In genomic region chr14:103526914-103527248, GRCh38 we compare ENCODE assay signal across 10 cellular contexts. TPM values are rescaled to one million over a fixed set of nuclear protein-coding genes. Genes with fewer than 3 reads are reported as not detected.
DNase-seq lines count a peak whose midpoint lies in the region; ATAC-seq, FAIRE-seq and TF ChIP-seq lines count a peak whose summit lies in the region.
"Had no signal": no experiment of that assay in that cellular context is flagged by ENCODE, and none has a peak within 500 bp of the region (broad histone marks: within the 10 kb centered on the region; RNA-seq: fewer than 3 reads in every experiment).

No MANE protein-coding gene starts in this region.

- 80% methylated on average over 1 of the region's 1 CpG; no CpG with 5 or more reads in 1 of the 2 experiments for WGBS in H1 (ENCODE audit: extremely low coverage in 1 of 2, insufficient coverage in 1 of 2, insufficient read length in 1 of 2, insufficient replicate concordance in 2 of 2, low coverage in 1 of 2, low lambda C conversion rate in 2 of 2, missing lambda C conversion rate in 1 of 2), 2 experiments
- 94 to 95% methylated on average over 1 of the region's 1 CpG for WGBS in sigmoid colon, 2 donors

- DNase-seq in H1 (ENCODE audit: low read depth in 1 of 2, low spot score in 2 of 2) (no peak), sigmoid colon (no peak), SHP77 treated with DMSO at 0.1 percent for 48 hours (lab: John Stamatoyannopoulos, UW) (no peak), HEK293T (ENCODE audit: extremely low spot score) (no peak)
- DNase-seq: DMS53 had no signal

- H2BK12ac ChIP-seq in H1 (ENCODE audit: low read depth, low read length) = no peak overlapping the region

- POLR2A ChIA-PET in H1 (lab: Charles Lee; ENCODE audit: partially characterized antibody) (interaction anchor here (9.6 to 29.8 kb wide), 2 partner anchors 8 to 14 kb away, joined by 140 to 844 read pairs; partner anchors contain the start of gene CKB), HEK293T (lab: Yijun Ruan, JAX) (no interaction called here)

- TF ChIP-seq POLR2A in H1 (IDR thresholded peaks at IDR 0.05; ENCODE audit: control extremely low read depth in 1 of 2, low read depth in 2 of 2, low read length in 2 of 2) (no peak), sigmoid colon (IDR thresholded peaks at IDR 0.05) (no peak)

- peaks cover 5 to 25% of the 10 kb centered on the region in 2 experiments for H4K20me1 ChIP-seq in H1 (replicated peaks in 1 of 2; ENCODE audit: control insufficient read depth in 1 of 2, insufficient read depth in 2 of 2, low read length in 2 of 2)

- peak overlapping the region; percentile 35; the same call in 1 of the 2 replicates for H4K8ac ChIP-seq in H1 (ENCODE audit: extremely low read depth, insufficient read depth, low read length)

- H3K9ac ChIP-seq in H1 (replicated peaks in 1 of 4; ENCODE audit: extremely low read depth in 1 of 4, low read depth in 3 of 4, low read length in 3 of 4) = no peak overlapping the region

- no peaks in the 10 kb centered on the region for H3K9me3 Mint-ChIP-seq in IgD-negative memory B cell

- TF ChIP-seq RAD21 in H1 (IDR thresholded peaks at IDR 0.05 in 1 of 2, conservative IDR thresholded peaks at IDR 0.05 in 1 of 2; ENCODE audit: low read depth in 2 of 2, low read length in 2 of 2) = no peak

- peaks cover 21% of the 10 kb centered on the region for H3K79me1 ChIP-seq in H1 (ENCODE audit: low read depth, low read length)

- intact Hi-C loops in sigmoid colon (cut with DNase I) = no loop called here

- H3K4ac ChIP-seq in H1 (replicated peaks; ENCODE audit: insufficient read length, low read depth, low read length) = no peak overlapping the region

- H4K5ac ChIP-seq in H1 (ENCODE audit: insufficient read length, low read depth, low read length) = no peak overlapping the region

- peak overlapping the region in 2 of 3 donors; percentile 85 to 94 for H3K27ac Mint-ChIP-seq in IgD-negative memory B cell

- peaks cover 20 to 29% (median 26%) of the 10 kb centered on the region in 3 donors for H3K4me1 Mint-ChIP-seq in IgD-negative memory B cell

- no peaks in the 10 kb centered on the region for H3K36me3 Mint-ChIP-seq in IgD-negative memory B cell

- no peak overlapping the region for H3K23ac ChIP-seq in H1 (ENCODE audit: insufficient read length)

- H3K56ac ChIP-seq in H1 (replicated peaks; ENCODE audit: insufficient read length, low read depth, low read length) = no peak overlapping the region

- no peak for FAIRE-seq in H1 (lab: Jason Lieb, UNC)

- no peak overlapping the region for H2BK15ac ChIP-seq in H1 (ENCODE audit: low read length)

- H3K9me3 ChIP-seq in H1 (ENCODE audit: insufficient read depth in 2 of 2, low read depth in 1 of 2, low read length in 1 of 2) (no peaks in the 10 kb centered on the region), sigmoid colon (no peaks in the 10 kb centered on the region)

- H3K4me2 ChIP-seq in H1 (ENCODE audit: insufficient read depth in 1 of 2, low read depth in 2 of 2, low read length in 2 of 2) = no peak overlapping the region

- H3K4me1 ChIP-seq in H1 (replicated peaks in 1 of 4; ENCODE audit: control insufficient read depth in 3 of 4, insufficient read depth in 4 of 4, low read length in 3 of 4) (peaks cover 0 to 16% (median 14%) of the 10 kb centered on the region in 4 experiments; a peak in 6 of 7 replicates), sigmoid colon (peaks cover 0 to 81% (median 73%) of the 10 kb centered on the region in 4 donors)

- peaks cover 5 to 23% of the 10 kb centered on the region in 2 experiments; a peak in 3 of 4 replicates for H3K79me2 ChIP-seq in H1 (ENCODE audit: control insufficient read depth in 1 of 2, insufficient read depth in 2 of 2, low read length in 2 of 2)

- peaks cover 16% of the 10 kb centered on the region; the same call in 1 of the 2 replicates for H3K23me2 ChIP-seq in H1 (ENCODE audit: low read depth, low read length)

- H3K4me3 ChIP-seq in H1 (ENCODE audit: extremely low read depth in 1 of 4, insufficient read depth in 2 of 4, low read depth in 3 of 4, low read length in 4 of 4) = no peak overlapping the region
- H3K4me3 ChIP-seq in sigmoid colon = no peak overlapping the region
- H3K4me3 ChIP-seq: lung had no signal

- no peak overlapping the region for H2BK120ac ChIP-seq in H1 (replicated peaks; ENCODE audit: low read depth, low read length)

- H2AFZ ChIP-seq in H1 (ENCODE audit: low read length) = no peak overlapping the region

- 0 out of 2 replicates have a peak overlapping the region, but pooled peaks have one; percentile 53 for H2AK5ac ChIP-seq in H1 (ENCODE audit: low read depth, low read length)

- H3K27ac ChIP-seq in C4-2B (peak overlapping the region; percentile 96), H1 (ENCODE audit: low read depth, low read length) (no peak overlapping the region), sigmoid colon (peak overlapping the region; percentile 90 to 98 (median 93))

- no peak overlapping the region for H3K18ac ChIP-seq in H1 (ENCODE audit: extremely low read depth, low read length)

- H3K36me3 ChIP-seq in H1 (ENCODE audit: control insufficient read depth in 2 of 4, insufficient read depth in 4 of 4, low read length in 3 of 4) = no peaks in the 10 kb centered on the region; a peak in 1 of 8 replicates
- peaks cover 0 to 9% (median 3%) of the 10 kb centered on the region in 4 donors for H3K36me3 ChIP-seq in sigmoid colon

- H2BK5ac ChIP-seq in H1 (ENCODE audit: low read depth, low read length) = no peak overlapping the region

- TF ChIP-seq EP300 in H1 (IDR thresholded peaks at IDR 0.05; ENCODE audit: borderline replicate concordance in 1 of 2, low read depth in 2 of 2, low read length in 2 of 2) = no peak
- no peak for TF ChIP-seq EP300 in sigmoid colon (IDR thresholded peaks at IDR 0.05)

- peak overlapping the region in 2 of 4 donors; percentile 72 to 86 for H3K4me3 Mint-ChIP-seq in IgD-negative memory B cell

- ATAC-seq in HG03342 (IDR thresholded peaks at IDR 0.05; ENCODE audit: unreplicated experiment) (no peak), GM21786 (IDR thresholded peaks at IDR 0.05; ENCODE audit: unreplicated experiment) (no peak)

- CTCF ChIA-PET in H1 (lab: Charles Lee; ENCODE audit: partially characterized antibody) = interaction anchor here (0.6 to 28.8 kb wide), 4 partner anchors 10 to 67 kb away, joined by 3 to 921 read pairs (median 118); partner anchors contain the start of gene CKB
- CTCF ChIA-PET in HEK293T (lab: Yijun Ruan, JAX) = no interaction called here

- H4K91ac ChIP-seq in H1 (replicated peaks; ENCODE audit: insufficient read length, low read length) = no peak overlapping the region

- H3K14ac ChIP-seq in H1 (ENCODE audit: insufficient read length) = no peak overlapping the region

- peaks cover 4% of the 10 kb centered on the region for H3K27me3 Mint-ChIP-seq in IgD-negative memory B cell

- H3K27me3 ChIP-seq in H1 (replicated peaks in 1 of 4; ENCODE audit: control insufficient read depth in 3 of 4, extremely low read depth in 1 of 4, insufficient read depth in 3 of 4, low read length in 3 of 4) = peaks cover 3 to 23% (median 13%) of the 10 kb centered on the region in 4 experiments
- no peaks in the 10 kb centered on the region for H3K27me3 ChIP-seq in sigmoid colon

- TF ChIP-seq CTCF in C4-2B (conservative IDR thresholded peaks at IDR 0.05) = no peak
- TF ChIP-seq CTCF in H1 (IDR thresholded peaks at IDR 0.05; ENCODE audit: control extremely low read depth in 1 of 3, insufficient read depth in 1 of 3, low read depth in 1 of 3, low read length in 3 of 3) = no peak
- TF ChIP-seq CTCF in sigmoid colon (IDR thresholded peaks at IDR 0.05) = no peak

- no peak overlapping the region for H2BK20ac ChIP-seq in H1 (ENCODE audit: low read length)

RNA-seq across cellular contexts. Expression of gene TRMT61A, which starts 2.1 kb away (rescaled TPM):
- polyA plus RNA-seq in IgD-negative memory B cell (12.6 TPM), H1 (2011; rRNA removed) (19.0 and 29.7 TPM in 2 replicates), sigmoid colon (10 to 100 TPM in 1 of 3 donors, 1 to 10 TPM in 2; 4.2 to 18.1 (median 8.4) TPM)
- total RNA-seq in H1 (2021; fragmentation: NEBNext Ultra II Directional; extraction: Animal tissue kit (Norgen Biotek cat#: 25700)) = 15.1 and 15.8 TPM in 2 replicates
- polyA plus RNA-seq in H1 (2011; cell fraction: cytosol; rRNA removed) = 23.3 TPM
- polyA plus RNA-seq in H1 (2011; cell fraction: nucleus; rRNA removed) = 44.0 TPM
- 9.2 to 14.2 TPM (median 13.8 TPM) in 4 replicates for polyA plus RNA-seq in H1 (2012, experiment 1 of 2)
- 11.3 TPM for polyA plus RNA-seq in H1 (2012, experiment 2 of 2)
- 6.8 TPM for polyA plus RNA-seq in H1 (2013, experiment 1 of 2)
- 6.6 TPM for polyA plus RNA-seq in H1 (2013, experiment 2 of 2)
- 6.4 and 6.9 TPM in 2 replicates for polyA minus RNA-seq in H1 (2011; rRNA and poly(A)+ RNA removed)
- polyA minus RNA-seq in H1 (2011; cell fraction: cytosol; rRNA and poly(A)+ RNA removed) = 11.2 TPM
- polyA minus RNA-seq in H1 (2011; cell fraction: nucleus; rRNA and poly(A)+ RNA removed) = 26.1 TPM
- 10 to 100 TPM; 20.2 to 27.2 (median 22.7) TPM for total RNA-seq in sigmoid colon

RNA-seq across cellular contexts. Expression of gene CKB, which starts 4.3 kb away (rescaled TPM):
- polyA plus RNA-seq in IgD-negative memory B cell = 0.61 TPM
- 538 and 572 TPM in 2 replicates for total RNA-seq in H1 (2021; fragmentation: NEBNext Ultra II Directional; extraction: Animal tissue kit (Norgen Biotek cat#: 25700))
- polyA plus RNA-seq in H1 (2011; rRNA removed) = 950 and 1,969 TPM in 2 replicates
- polyA plus RNA-seq in H1 (2011; cell fraction: cytosol; rRNA removed) = 828 TPM
- polyA plus RNA-seq in H1 (2011; cell fraction: nucleus; rRNA removed) = 1,943 TPM
- 757 to 990 TPM (median 908 TPM) in 4 replicates for polyA plus RNA-seq in H1 (2012, experiment 1 of 2)
- polyA plus RNA-seq in H1 (2012, experiment 2 of 2) = 939 TPM
- 514 TPM for polyA plus RNA-seq in H1 (2013, experiment 1 of 2)
- polyA plus RNA-seq in H1 (2013, experiment 2 of 2) = 503 TPM
- 153 and 156 TPM in 2 replicates for polyA minus RNA-seq in H1 (2011; rRNA and poly(A)+ RNA removed)
- polyA minus RNA-seq in H1 (2011; cell fraction: cytosol; rRNA and poly(A)+ RNA removed) = 356 TPM
- polyA minus RNA-seq in H1 (2011; cell fraction: nucleus; rRNA and poly(A)+ RNA removed) = 378 TPM
- total RNA-seq in sigmoid colon = 1,000 to 10,000 TPM; 1,303 to 1,696 (median 1,494) TPM
- polyA plus RNA-seq in sigmoid colon = 1,000 to 10,000 TPM in 2 of 3 donors, 100 to 1,000 TPM in 1; 905 to 2,176 (median 1,086) TPM

RNA-seq across cellular contexts. Expression of gene BAG5, which starts 35.6 kb away (rescaled TPM):
- polyA plus RNA-seq in IgD-negative memory B cell (42.1 TPM), H1 (2011; rRNA removed) (5.9 and 7.4 TPM in 2 replicates), sigmoid colon (10 to 100 TPM; 13.2 to 15.6 (median 14.6) TPM)
- 29.2 and 29.5 TPM in 2 replicates for total RNA-seq in H1 (2021; fragmentation: NEBNext Ultra II Directional; extraction: Animal tissue kit (Norgen Biotek cat#: 25700))
- polyA plus RNA-seq in H1 (2011; cell fraction: cytosol; rRNA removed) = 8.2 TPM
- polyA plus RNA-seq in H1 (2011; cell fraction: nucleus; rRNA removed) = 5.3 TPM
- 13.5 to 26.1 TPM (median 16.6 TPM) in 4 replicates for polyA plus RNA-seq in H1 (2012, experiment 1 of 2)
- polyA plus RNA-seq in H1 (2012, experiment 2 of 2) = 2.3 TPM
- 18.4 TPM for polyA plus RNA-seq in H1 (2013, experiment 1 of 2)
- 17.4 TPM for polyA plus RNA-seq in H1 (2013, experiment 2 of 2)
- 11.8 and 13.3 TPM in 2 replicates for polyA minus RNA-seq in H1 (2011; rRNA and poly(A)+ RNA removed)
- 13.7 TPM for polyA minus RNA-seq in H1 (2011; cell fraction: cytosol; rRNA and poly(A)+ RNA removed)
- polyA minus RNA-seq in H1 (2011; cell fraction: nucleus; rRNA and poly(A)+ RNA removed) = 12.5 TPM
- 10 to 100 TPM; 18.6 to 27.1 (median 24.9) TPM for total RNA-seq in sigmoid colon

RNA-seq across cellular contexts. Expression of gene COA8, which starts 35.9 kb away (rescaled TPM):
- polyA plus RNA-seq in IgD-negative memory B cell = 67.9 TPM
- total RNA-seq in H1 (2021; fragmentation: NEBNext Ultra II Directional; extraction: Animal tissue kit (Norgen Biotek cat#: 25700)) = 35.0 and 35.5 TPM in 2 replicates
- 5.9 and 7.1 TPM in 2 replicates for polyA plus RNA-seq in H1 (2011; rRNA removed)
- polyA plus RNA-seq in H1 (2011; cell fraction: cytosol; rRNA removed) = 10.9 TPM
- polyA plus RNA-seq in H1 (2011; cell fraction: nucleus; rRNA removed) = 12.8 TPM
- 23.7 to 31.1 TPM (median 30.1 TPM) in 4 replicates for polyA plus RNA-seq in H1 (2012, experiment 1 of 2)
- polyA plus RNA-seq in H1 (2012, experiment 2 of 2) = 27.0 TPM
- 31.3 TPM for polyA plus RNA-seq in H1 (2013, experiment 1 of 2)
- polyA plus RNA-seq in H1 (2013, experiment 2 of 2) = 27.9 TPM
- 4.3 and 5.2 TPM in 2 replicates for polyA minus RNA-seq in H1 (2011; rRNA and poly(A)+ RNA removed)
- 8.7 TPM for polyA minus RNA-seq in H1 (2011; cell fraction: cytosol; rRNA and poly(A)+ RNA removed)
- polyA minus RNA-seq in H1 (2011; cell fraction: nucleus; rRNA and poly(A)+ RNA removed) = 18.8 TPM
- total RNA-seq in sigmoid colon = 10 to 100 TPM; 35.7 to 39.0 (median 37.5) TPM
- polyA plus RNA-seq in sigmoid colon = 10 to 100 TPM; 33.9 to 67.3 (median 65.7) TPM

Comparison
In these comparisons a context has a peak if more than half of its experiments do, and no peak if none do; other contexts are left out.
1. RNA of gene CKB, which starts 4.3 kb away (polyA plus RNA-seq): 905 to 2,176 TPM in sigmoid colon and 503 to 1,969 TPM in H1; 0.61 TPM in IgD-negative memory B cell (single experiment); every median in the first group is over 100 times any median in the second.